27 cellular contexts compared by ENCODE assay signal in genomic region chr2:83957001-83957400, GRCh38.
DNase-seq lines count a peak whose midpoint lies in the region; ATAC-seq, FAIRE-seq and TF ChIP-seq lines count a peak whose summit lies in the region.
"Had no signal": no experiment of that assay in that cellular context is flagged by ENCODE, and none has a peak within 500 bp of the region (broad histone marks: within the 10 kb centered on the region; RNA-seq: fewer than 3 reads in every experiment).

No MANE protein-coding gene starts in this region.

- ATAC-seq in GM23338 = no peak
- ATAC-seq in K562 = no peak
- ATAC-seq in GM19397 (IDR thresholded peaks at IDR 0.05; ENCODE audit: unreplicated experiment) = no peak
- ATAC-seq in HG03159 (IDR thresholded peaks at IDR 0.05; ENCODE audit: unreplicated experiment) = no peak
- ATAC-seq: GM12878 had no signal

- no peak for FAIRE-seq in K562 (lab: Jason Lieb, UNC)
- FAIRE-seq: A204.1, GM12878, GM12892, GM18507 had no signal

- H3K4me1 ChIP-seq in GM23338 (ENCODE audit: insufficient read depth) (no peaks in the 10 kb centered on the region; the same call in 1 of the 2 replicates), K562 (replicated peaks in 1 of 2; ENCODE audit: control insufficient read depth in 2 of 2, insufficient read depth in 2 of 2, low read length in 2 of 2) (peaks cover 10 to 12% of the 10 kb centered on the region in 2 experiments; a peak in 4 of 5 replicates)
- H3K4me1 ChIP-seq: BE2C, BLaER1 had no signal

- TF ChIP-seq EP300 in K562 (IDR thresholded peaks at IDR 0.05; ENCODE audit: low read length) = no peak

- no peak overlapping the region for H3K27ac Mint-ChIP-seq in GM23338
- H3K27ac Mint-ChIP-seq: CD14-positive monocyte; CD4-positive, alpha-beta memory T cell; CD4-positive, CD25-positive, alpha-beta regulatory T cell; CD8-positive, alpha-beta memory T cell had no signal

- no peak for TF ChIP-seq POLR2A in K562 (conservative IDR thresholded peaks at IDR 0.05)

- peaks cover 3% of the 10 kb centered on the region for H3K9me1 ChIP-seq in K562 (ENCODE audit: control insufficient read depth, insufficient read depth, low read length)

- peaks cover 4% of the 10 kb centered on the region; the same call in 1 of the 2 replicates for H3K9me2 ChIP-seq in GM23338 (ENCODE audit: insufficient read depth)

- CTCF ChIA-PET in K562 (lab: Yijun Ruan, JAX; ENCODE audit: low intra/inter-chr PET ratio) = no interaction called here

- intact Hi-C loops in K562 (cut with micrococcal nuclease) = no loop called here

- H3K9me3 Mint-ChIP-seq in GM23338 = no peaks in the 10 kb centered on the region
- H3K9me3 Mint-ChIP-seq: CD4-positive, alpha-beta memory T cell; CD8-positive, alpha-beta memory T cell had no signal

- peak overlapping the region; percentile 29; the same call in 1 of the 2 replicates for H2AFZ ChIP-seq in GM23338
- peak overlapping the region; percentile 27; the same call in 1 of the 2 replicates for H2AFZ ChIP-seq in K562 (ENCODE audit: low read depth, low read length)

- in situ Hi-C loops in SK-MEL-5 (cut with HindIII; ENCODE audit: low pct_unique_long_range_greater_than_20kb, low sequenced_read_pairs) (no loop called here), K562 (cut with MboI) (no loop called here)

- no peak overlapping the region for H3K4me3 Mint-ChIP-seq in GM23338
- H3K4me3 Mint-ChIP-seq: CD14-positive monocyte; CD4-positive, alpha-beta memory T cell; CD4-positive, CD25-positive, alpha-beta regulatory T cell; CD8-positive, alpha-beta memory T cell had no signal

- H3K4me3 ChIP-seq in GM23338 (no peak overlapping the region), K562 (no peak overlapping the region)
- H3K4me3 ChIP-seq: BLaER1, GM12878 had no signal

- H3K27ac ChIP-seq in GM23338 (ENCODE audit: low read depth) (no peak overlapping the region), K562 (ENCODE audit: extremely low read depth, low read depth, low read length) (no peak overlapping the region)
- H3K27ac ChIP-seq: BLaER1 had no signal

- no peaks in the 10 kb centered on the region; the same call in 2 of the 3 replicates for H3K36me3 Mint-ChIP-seq in GM23338 (ENCODE audit: low read depth)
- H3K36me3 Mint-ChIP-seq: CD14-positive monocyte; CD4-positive, alpha-beta memory T cell; CD4-positive, CD25-positive, alpha-beta regulatory T cell; CD8-positive, alpha-beta memory T cell had no signal

- TF ChIP-seq CTCF in GM23338 (conservative IDR thresholded peaks at IDR 0.05; ENCODE audit: low read depth in 2 of 2) (no peak), K562 (IDR thresholded peaks at IDR 0.05 in 2 of 3, conservative IDR thresholded peaks at IDR 0.05 in 1 of 3; ENCODE audit: insufficient read depth in 2 of 3, low read depth in 1 of 3, low read length in 3 of 3) (no peak)

- H3K27me3 Mint-ChIP-seq in GM23338 (ENCODE audit: insufficient read depth, low read depth, poor library complexity) = no peaks in the 10 kb centered on the region
- H3K27me3 Mint-ChIP-seq: CD4-positive, alpha-beta memory T cell; CD4-positive, CD25-positive, alpha-beta regulatory T cell had no signal

- H3K4me1 Mint-ChIP-seq in GM23338 = peaks cover 1% of the 10 kb centered on the region; the same call in 2 of the 3 replicates
- H3K4me1 Mint-ChIP-seq: CD14-positive monocyte; CD4-positive, alpha-beta memory T cell; CD4-positive, CD25-positive, alpha-beta regulatory T cell; CD8-positive, alpha-beta memory T cell had no signal

- 63% methylated on average over 4 of the region's 4 CpGs for WGBS in K562 (ENCODE audit: insufficient coverage, low coverage, missing lambda C conversion rate)

- H3K36me3 ChIP-seq in GM23338 (ENCODE audit: insufficient read depth) = no peaks in the 10 kb centered on the region
- H3K36me3 ChIP-seq in K562 (ENCODE audit: control insufficient read depth, insufficient read depth, low read length) = no peaks in the 10 kb centered on the region
- H3K36me3 ChIP-seq: BE2C, BLaER1 had no signal

- H3K4me2 ChIP-seq in GM23338 (no peak overlapping the region), K562 (ENCODE audit: insufficient read depth, low read length) (no peak overlapping the region)
- H3K4me2 ChIP-seq: BLaER1 had no signal

- no peak overlapping the region for H3K9ac ChIP-seq in K562 (ENCODE audit: insufficient read depth in 1 of 2, low read depth in 2 of 2, low read length in 2 of 2)
- H3K9ac ChIP-seq: BLaER1 had no signal

- H3F3A ChIP-seq in GM23338 (replicated peaks; ENCODE audit: low read depth) = no peaks in the 10 kb centered on the region

- BruUV-seq in K562 (replicated peaks; lab: Mats Ljungman, UMichigan) = no TSS peak

- H4K20me1 ChIP-seq in GM23338 (replicated peaks; ENCODE audit: insufficient read depth) (no peaks in the 10 kb centered on the region), K562 (replicated peaks; ENCODE audit: control insufficient read depth, insufficient read depth, low read length) (no peaks in the 10 kb centered on the region)
- H4K20me1 ChIP-seq: BLaER1 had no signal

- no peaks in the 10 kb centered on the region for H3K27me3 ChIP-seq in GM23338 (ENCODE audit: insufficient read depth)
- no peaks in the 10 kb centered on the region for H3K27me3 ChIP-seq in K562 (ENCODE audit: control insufficient read depth in 2 of 2, insufficient read depth in 2 of 2, low read length in 2 of 2)
- H3K27me3 ChIP-seq: BE2C, BLaER1 had no signal

- H3K79me2 ChIP-seq in GM23338 (replicated peaks; ENCODE audit: insufficient read depth) = no peaks in the 10 kb centered on the region
- H3K79me2 ChIP-seq in K562 (ENCODE audit: control insufficient read depth, insufficient read depth, low read length) = no peaks in the 10 kb centered on the region

- TF ChIP-seq RAD21 in K562 (CRISPR knock-in tag; conservative IDR thresholded peaks at IDR 0.05 in 1 of 2, IDR thresholded peaks at IDR 0.05 in 1 of 2) = no peak

- POLR2A ChIA-PET in K562 (lab: Yijun Ruan, JAX) = no interaction called here

- H3K9me3 ChIP-seq in K562 (replicated peaks; ENCODE audit: control insufficient read depth, insufficient read depth, low read depth, low read length) = no peaks in the 10 kb centered on the region
- H3K9me3 ChIP-seq: BE2C, BLaER1 had no signal

- DNase-seq in GM23338 (ENCODE audit: low spot score) (no peak), SK-MEL-5 (ENCODE audit: low read depth, low spot score) (peak; percentile 75), K562 (ENCODE audit: extremely low read depth in 1 of 4, low spot score in 3 of 4) (no peak), NCI-H2227 (lab: John Stamatoyannopoulos, UW; ENCODE audit: unreplicated experiment) (no peak)
- DNase-seq: 8988T; ACHN; BE2C; C1 segment of cervical spinal cord; CD4-positive, alpha-beta memory T cell; CD4-positive, CD25-positive, alpha-beta regulatory T cell; CD8-positive, alpha-beta memory T cell; COR-L47; DMS 273 treated with DMSO at 0.1 percent for 48 hours; DMS153; DMS53; DMS79; DND-41; EL; GDM1 had no signal

TF ChIP-seq in GM23338, 12 proteins besides CTCF, POLR2A, EP300 and RAD21 (continues in another document):
- no peak for TF ChIP-seq ETS1 (IDR thresholded peaks at IDR 0.05)
- TF ChIP-seq EZH2 (IDR thresholded peaks at IDR 0.05; ENCODE audit: low read depth, unreplicated experiment) = no peak
- no peak for TF ChIP-seq JUNB (IDR thresholded peaks at IDR 0.05; ENCODE audit: unreplicated experiment)
- TF ChIP-seq NANOG (IDR thresholded peaks at IDR 0.05; ENCODE audit: borderline replicate concordance) = no peak
- no peak for TF ChIP-seq CREB1 (CRISPR knock-in tag; IDR thresholded peaks at IDR 0.05; ENCODE audit: low read depth)

TF ChIP-seq in K562, 482 proteins besides CTCF, POLR2A, EP300 and RAD21 (continues in another document):
- TF ChIP-seq HDAC1 (IDR thresholded peaks at IDR 0.05) = no peak
- TF ChIP-seq ZNF146 (CRISPR knock-in tag; IDR thresholded peaks at IDR 0.05; ENCODE audit: unreplicated experiment) = no peak
- TF ChIP-seq PTBP1 (IDR thresholded peaks at IDR 0.05; ENCODE audit: low read depth, low read length) = no peak
- no peak for TF ChIP-seq ZBED1 (IDR thresholded peaks at IDR 0.05)
- TF ChIP-seq PYGO2 (tag; IDR thresholded peaks at IDR 0.05) = no peak
- TF ChIP-seq KLF16 (IDR thresholded peaks at IDR 0.05) = no peak
- TF ChIP-seq ETS1 (conservative IDR thresholded peaks at IDR 0.05; ENCODE audit: control insufficient read depth, low read depth, low read length) = no peak
